Comparison of ENCODE assay signal across 8 cellular contexts in the genomic region with DNA sequence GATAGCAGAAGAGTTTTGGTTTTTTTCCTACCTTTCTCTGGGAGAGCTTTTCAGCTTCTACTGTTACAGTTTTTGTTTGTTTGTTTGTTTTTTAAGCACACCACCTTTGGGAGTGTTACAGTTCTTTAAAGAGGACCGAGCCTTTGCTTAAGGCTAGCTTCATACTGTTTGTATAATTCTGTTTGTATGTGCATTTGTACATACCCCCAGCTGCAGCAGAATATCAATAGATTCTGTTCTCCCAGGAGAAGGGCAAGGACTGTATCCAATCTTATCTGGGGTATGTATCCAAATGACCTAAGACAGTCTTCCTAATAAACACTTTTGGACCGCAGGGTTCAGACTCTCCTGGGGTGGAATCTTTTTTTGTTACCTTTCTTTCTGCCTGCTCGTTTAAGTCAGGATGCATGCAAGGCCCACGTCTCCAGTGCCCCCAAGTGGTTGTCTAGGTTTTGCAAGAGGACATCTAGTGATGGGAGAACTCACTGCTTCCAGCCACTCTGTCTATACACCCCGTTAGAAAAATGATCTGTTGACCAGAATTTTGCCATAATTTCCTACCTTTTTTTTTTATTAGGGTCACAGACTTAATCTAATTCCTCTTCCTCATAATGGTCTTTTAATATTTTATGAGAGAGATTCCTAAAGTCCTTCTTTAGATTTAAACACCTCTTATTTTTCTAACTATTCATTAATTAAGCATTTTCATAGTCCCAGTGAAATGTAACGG. TPM values are rescaled to one million over a fixed set of nuclear protein-coding genes. Genes with fewer than 3 reads are reported as not detected.
DNase-seq lines count a peak whose midpoint lies in the region; ATAC-seq and TF ChIP-seq lines count a peak whose summit lies in the region.

No MANE protein-coding gene starts in this region.

- in situ Hi-C loops in GM13976 (cut with MboI; ENCODE audit: low sequenced_read_pairs, unreplicated experiment) = no loop called here

- H3K36me3 ChIP-seq in colonic mucosa (no peaks in the 10 kb centered on the region), right lobe of liver (no peaks in the 10 kb centered on the region)

- DNase-seq in A172 (ENCODE audit: low spot score) = peak; percentile 56
- DNase-seq in GM13976 (ENCODE audit: low spot score) = peak; percentile 61
- DNase-seq in NCI-H460 (ENCODE audit: extremely low read depth, low read depth) = peak; percentile 72
- peak; percentile 57 to 75 for DNase-seq in activated CD4-positive, alpha-beta T cell treated with anti-CD3 and anti-CD28 coated beads for 4 hours
- peak; percentile 70 for DNase-seq in colonic mucosa
- DNase-seq in right lobe of liver = peak; percentile 51 to 64 (median 61)
- DNase-seq in stimulated activated CD8-positive, alpha-beta memory T cell treated with anti-CD3 and anti-CD28 coated beads, Interleukin-15, amount 100 ng/mL, for 4 hours (ENCODE audit: low read depth in 2 of 2) = peak; percentile 13 to 45

- H3K9me3 ChIP-seq in colonic mucosa = no peaks in the 10 kb centered on the region
- H3K9me3 ChIP-seq in right lobe of liver = no peaks in the 10 kb centered on the region

- H3K27ac ChIP-seq in colonic mucosa = no peak overlapping the region
- no peak overlapping the region for H3K27ac ChIP-seq in right lobe of liver

- H3K4me3 ChIP-seq in colonic mucosa = no peak overlapping the region
- no peak overlapping the region for H3K4me3 ChIP-seq in right lobe of liver

- H3K4me1 ChIP-seq in colonic mucosa (no peaks in the 10 kb centered on the region), right lobe of liver (peaks cover 0 to 5% (median 0%) of the 10 kb centered on the region in 4 donors)

- intact Hi-C loops in colonic mucosa (cut with DNase I) = loop anchor here (10.0 kb wide), 1 partner anchor 421 kb away; no protein-coding TSS in a partner anchor
- intact Hi-C loops in right lobe of liver (cut with DNase I) = no loop called here

- TF ChIP-seq CTCF in GM13976 (IDR thresholded peaks at IDR 0.05; ENCODE audit: borderline replicate concordance, control extremely low read depth, extremely low read depth, insufficient read depth, missing control alignments) = peak; percentile 90
- peak; percentile 69 for TF ChIP-seq CTCF in colonic mucosa (IDR thresholded peaks at IDR 0.05)
- TF ChIP-seq CTCF in right lobe of liver (IDR thresholded peaks at IDR 0.05) = peak; percentile 60 to 82 (median 79)

- ATAC-seq in HG03159 (IDR thresholded peaks at IDR 0.05; ENCODE audit: unreplicated experiment) (peak; percentile 79), right lobe of liver (peak; percentile 93 to 99 (median 94))

- no peaks in the 10 kb centered on the region for H3K27me3 ChIP-seq in colonic mucosa
- no peaks in the 10 kb centered on the region for H3K27me3 ChIP-seq in right lobe of liver

- TF ChIP-seq POLR2A in right lobe of liver (IDR thresholded peaks at IDR 0.05) = no peak

- WGBS in right lobe of liver (ENCODE audit: insufficient coverage, low coverage, low lambda C conversion rate, missing lambda C conversion rate) = 9% methylated on average over 6 of the region's 6 CpGs

- no peak overlapping the region for H3K9ac ChIP-seq in colonic mucosa (ENCODE audit: low read depth in 2 of 2, low read length in 2 of 2)

RNA-seq across cellular contexts. Expression of a gene that starts 23.9 kb away (rescaled TPM):
- total RNA-seq in A172 (2014; rRNA removed; shearing (Covaris generic)) = 6.0 and 16.2 TPM in 2 replicates
- total RNA-seq in NCI-H460 (2014; rRNA removed; shearing (Covaris generic)) = 14.8 and 14.9 TPM in 2 replicates
- 10.2 and 27.3 TPM in 2 replicates for polyA plus RNA-seq in NCI-H460 (2014; cell fraction: nucleus; rRNA removed)
- total RNA-seq in colonic mucosa = 10 to 100 TPM; 13.4 to 15.7 TPM
- total RNA-seq in right lobe of liver = 1 to 10 TPM; 3.9 to 6.8 (median 5.3) TPM
